In genomic region chr2:220913384-220913783, GRCh38 we compare ENCODE assay signal across 23 cellular contexts.
"Had no signal": no experiment of that assay in that cellular context is flagged by ENCODE, and none has a peak within 500 bp of the region (broad histone marks: within the 10 kb centered on the region; RNA-seq: fewer than 3 reads in every experiment).

No MANE protein-coding gene starts in this region.

- H3K4me3 ChIP-seq: dorsolateral prefrontal cortex, esophagus muscularis mucosa, heart right ventricle, lower lobe of right lung, pancreas, right lobe of liver, smooth muscle cell, thyroid gland, vagina had no signal

- H3K4me2 ChIP-seq: smooth muscle cell had no signal

- DNase-seq: dorsolateral prefrontal cortex; effector CD8-positive, alpha-beta T cell; endodermal cell; foreskin melanocyte; glutamatergic neuron; heart right ventricle; hippocampal formation; left ventricle myocardium superior; lower lobe of right lung; natural killer cell; pancreas; right lobe of liver; stimulated activated CD4-positive, alpha-beta T cell treated with anti-CD3 and anti-CD28 coated beads, Interleukin-12 subunit alpha, Interleukin-12 subunit beta, amount 100 ng/mL, for 4 hours; stimulated activated CD4-positive, alpha-beta T cell treated with anti-CD3 and anti-CD28 coated beads, Interleukin-1b, Interleukin-23, amount 100 ng/mL, for 48 hours; stimulated activated CD4-positive, alpha-beta T cell treated with anti-CD3 and anti-CD28 coated beads, Interleukin-4, amount 100 ng/mL, for 1 hour; stimulated activated CD8-positive, alpha-beta memory T cell treated with anti-CD3 and anti-CD28 coated beads, Interleukin-4, amount 100 ng/mL, for 48 hours; stimulated activated naive CD4-positive, alpha-beta T cell; stimulated activated naive CD8-positive, alpha-beta T cell treated with anti-CD3 and anti-CD28 coated beads, Interleukin-15, amount 100 ng/mL, for 72 hours; thyroid gland; trophoblast cell had no signal

- H3K9me3 ChIP-seq: esophagus muscularis mucosa, heart right ventricle, lower lobe of right lung, pancreas, right lobe of liver, thyroid gland, vagina had no signal

- H3K27ac ChIP-seq: dorsolateral prefrontal cortex, esophagus muscularis mucosa, heart right ventricle, lower lobe of right lung, pancreas, right lobe of liver, thyroid gland, vagina had no signal

- ATAC-seq: heart right ventricle; left ventricle myocardium superior; lower lobe of right lung; natural killer cell; pancreas; right lobe of liver; stimulated activated naive CD8-positive, alpha-beta T cell treated with anti-CD3 and anti-CD28 coated beads, Interleukin-15, amount 100 ng/mL, for 72 hours had no signal

- H3K27me3 ChIP-seq: dorsolateral prefrontal cortex, esophagus muscularis mucosa, heart right ventricle, pancreas, right lobe of liver, thyroid gland, vagina had no signal

- H3K36me3 ChIP-seq: esophagus muscularis mucosa, heart right ventricle, lower lobe of right lung, pancreas, right lobe of liver, thyroid gland, vagina had no signal

- H3K4me1 ChIP-seq: esophagus muscularis mucosa, heart right ventricle, lower lobe of right lung, pancreas, right lobe of liver, vagina had no signal
